In genomic region chr21:34887729-34888568, GRCh38 we compare ENCODE assay signal across 8 cellular contexts.
DNase-seq lines count a peak whose midpoint lies in the region; ATAC-seq and TF ChIP-seq lines count a peak whose summit lies in the region.

No MANE protein-coding gene starts in this region.

- peak overlapping the region; percentile 61 for H3K4me3 ChIP-seq in GM12864 (ENCODE audit: low read depth, low read length)
- H3K4me3 ChIP-seq in epithelial cell of esophagus (ENCODE audit: low read length): peak overlapping the region; percentile 78
- peak overlapping the region; percentile 34 for H3K4me3 ChIP-seq in mucosa of stomach (ENCODE audit: low read length)

- no peaks in the 10 kb centered on the region for H3K36me3 ChIP-seq in mucosa of stomach (ENCODE audit: control insufficient read depth, insufficient read depth, low read length)

- DNase-seq in GM12864 (ENCODE audit: low read depth) (peak; percentile 40), NOMO-1 treated with DMSO at 0.1 percent for 48 hours (lab: John Stamatoyannopoulos, UW; ENCODE audit: unreplicated experiment) (peak; percentile 70), epithelial cell of esophagus (ENCODE audit: low read depth) (peak; percentile 99), midbrain (lab: John Stamatoyannopoulos, UW) (no peak)
- DNase-seq in activated CD8-positive, alpha-beta memory T cell treated with anti-CD3 and anti-CD28 coated beads, Interleukin-2, amount 50 U/mL, for 24 hours (ENCODE audit: extremely low read depth): peak; percentile 78
- DNase-seq in stimulated activated CD8-positive, alpha-beta memory T cell treated with anti-CD3 and anti-CD28 coated beads, Interleukin-4, amount 100 ng/mL, for 24 hours (ENCODE audit: low read depth): peak; percentile 86

- H3K9ac ChIP-seq in mucosa of stomach (ENCODE audit: low read length): peak overlapping the region; percentile 77

- TF ChIP-seq CTCF in GM12864 (IDR thresholded peaks at IDR 0.05; ENCODE audit: low read depth, low read length, missing control alignments): no peak
- no peak for TF ChIP-seq CTCF in epithelial cell of esophagus (IDR thresholded peaks at IDR 0.05; ENCODE audit: insufficient read depth, low read depth, low read length, missing control alignments)

- no peaks in the 10 kb centered on the region for H3K4me1 ChIP-seq in mucosa of stomach (ENCODE audit: control insufficient read depth, insufficient read depth, low read length)

- peak; percentile 36 for ATAC-seq in HG03045 (IDR thresholded peaks at IDR 0.05; ENCODE audit: unreplicated experiment)

- peaks cover 5% of the 10 kb centered on the region for H3K27me3 ChIP-seq in mucosa of stomach (ENCODE audit: control insufficient read depth, insufficient read depth, low read length)

- no peaks in the 10 kb centered on the region for H3K9me3 ChIP-seq in mucosa of stomach (ENCODE audit: control insufficient read depth, low read length)
